Comparison of ENCODE assay signal across 24 cellular contexts in genomic region chr1:32042330-32042729, GRCh38.
"Had no signal": no experiment of that assay in that cellular context is flagged by ENCODE, and none has a peak within 500 bp of the region (broad histone marks: within the 10 kb centered on the region; RNA-seq: fewer than 3 reads in every experiment).

No MANE protein-coding gene starts in this region.

- H3K27me3 ChIP-seq: gastroesophageal sphincter, neutrophil, ovary, stomach, testis, upper lobe of left lung had no signal

- H3K4me1 ChIP-seq: lower lobe of right lung, testis, upper lobe of left lung had no signal

- H3K9me3 ChIP-seq: gastroesophageal sphincter, lower lobe of right lung, neutrophil, ovary, SK-N-SH, stomach, testis, upper lobe of left lung had no signal

- H3K4me3 ChIP-seq: coronary artery, gastroesophageal sphincter, lower lobe of right lung, ovary, skin epidermis, stomach, testis, upper lobe of left lung had no signal

- H3K27me3 Mint-ChIP-seq: activated CD4-positive, alpha-beta memory T cell treated with anti-CD3 and anti-CD28 coated beads, Interleukin-2, amount 10 ng/mL, durations not matched to agents 7 days and 5 days; activated CD4-positive, alpha-beta T cell treated with anti-CD3 and anti-CD28 coated beads, Interleukin-2, amount 10 ng/mL, durations not matched to agents 24 days and 14 days; activated CD8-positive, alpha-beta memory T cell treated with anti-CD3 and anti-CD28 coated beads, Interleukin-2, amount 10 ng/mL, durations not matched to agents 7 days and 5 days; activated naive CD4-positive, alpha-beta T cell treated with anti-CD3 and anti-CD28 coated beads, Interleukin-2, amount 50 U/mL, for 24 hours; stimulated activated memory B cell treated with anti-CD40 and anti-IgM and Interleukin-4, amounts not matched to agents 10 μg/mL and 1 μg/mL and 100 μg/mL, for 72 hours had no signal

- H3K27ac ChIP-seq: coronary artery, epithelial cell of prostate, gastroesophageal sphincter, lower lobe of right lung, neutrophil, ovary, skin epidermis, stomach, testis, upper lobe of left lung had no signal

- H3K27ac Mint-ChIP-seq: activated CD4-positive, alpha-beta memory T cell treated with anti-CD3 and anti-CD28 coated beads, Interleukin-2, amount 10 ng/mL, durations not matched to agents 7 days and 5 days; activated CD4-positive, alpha-beta T cell treated with anti-CD3 and anti-CD28 coated beads, Interleukin-2, amount 10 ng/mL, durations not matched to agents 24 days and 14 days; activated CD8-positive, alpha-beta memory T cell treated with anti-CD3 and anti-CD28 coated beads, Interleukin-2, amount 10 ng/mL, durations not matched to agents 7 days and 5 days; activated naive CD4-positive, alpha-beta T cell treated with anti-CD3 and anti-CD28 coated beads, Interleukin-2, amount 50 U/mL, for 24 hours; natural killer cell; stimulated activated memory B cell treated with anti-CD40 and anti-IgM and Interleukin-4, amounts not matched to agents 10 μg/mL and 1 μg/mL and 100 μg/mL, for 72 hours had no signal

- H3K9ac ChIP-seq: SK-N-SH had no signal

- ATAC-seq: activated CD4-positive, CD25-positive, alpha-beta regulatory T cell treated with anti-CD3 and anti-CD28 coated beads, Interleukin-2, amount 50 U/mL, for 24 hours; activated CD8-positive, alpha-beta memory T cell treated with anti-CD3 and anti-CD28 coated beads, Interleukin-2, amount 10 ng/mL, durations not matched to agents 7 days and 5 days; gastroesophageal sphincter; left lobe of liver; lower lobe of right lung; natural killer cell; right cardiac atrium; stimulated activated memory B cell treated with anti-CD40 and anti-IgM and Interleukin-4, amounts not matched to agents 10 μg/mL and 1 μg/mL and 100 μg/mL, for 72 hours had no signal

- H3K4me3 Mint-ChIP-seq: activated CD4-positive, alpha-beta memory T cell treated with anti-CD3 and anti-CD28 coated beads, Interleukin-2, amount 10 ng/mL, durations not matched to agents 7 days and 5 days; activated CD4-positive, alpha-beta T cell treated with anti-CD3 and anti-CD28 coated beads, Interleukin-2, amount 10 ng/mL, durations not matched to agents 24 days and 14 days; activated CD8-positive, alpha-beta memory T cell treated with anti-CD3 and anti-CD28 coated beads, Interleukin-2, amount 10 ng/mL, durations not matched to agents 7 days and 5 days; activated naive CD4-positive, alpha-beta T cell treated with anti-CD3 and anti-CD28 coated beads, Interleukin-2, amount 50 U/mL, for 24 hours; natural killer cell; stimulated activated memory B cell treated with anti-CD40 and anti-IgM and Interleukin-4, amounts not matched to agents 10 μg/mL and 1 μg/mL and 100 μg/mL, for 72 hours had no signal

- DNase-seq: activated CD4-positive, alpha-beta memory T cell treated with anti-CD3 and anti-CD28 coated beads, Interleukin-2, amount 10 ng/mL, durations not matched to agents 7 days and 5 days; activated CD4-positive, alpha-beta T cell treated with anti-CD3 and anti-CD28 coated beads, Interleukin-2, amount 10 ng/mL, durations not matched to agents 24 days and 14 days; activated gamma-delta T cell treated with Interleukin-2 at 50 U/mL for 16 hours; aorta; lower lobe of right lung; natural killer cell; ovary; right cardiac atrium; SK-N-SH; stimulated activated CD4-positive, alpha-beta T cell treated with anti-CD3 and anti-CD28 coated beads, Interleukin-2, amount 100 ng/mL, for 24 hours; stomach; T-helper 2 cell; testis; upper lobe of left lung had no signal

- H3K9me3 Mint-ChIP-seq: activated CD4-positive, alpha-beta memory T cell treated with anti-CD3 and anti-CD28 coated beads, Interleukin-2, amount 10 ng/mL, durations not matched to agents 7 days and 5 days; activated CD4-positive, alpha-beta T cell treated with anti-CD3 and anti-CD28 coated beads, Interleukin-2, amount 10 ng/mL, durations not matched to agents 24 days and 14 days; activated naive CD4-positive, alpha-beta T cell treated with anti-CD3 and anti-CD28 coated beads, Interleukin-2, amount 50 U/mL, for 24 hours; natural killer cell; stimulated activated memory B cell treated with anti-CD40 and anti-IgM and Interleukin-4, amounts not matched to agents 10 μg/mL and 1 μg/mL and 100 μg/mL, for 72 hours had no signal

- H3K4me1 Mint-ChIP-seq: activated CD4-positive, alpha-beta memory T cell treated with anti-CD3 and anti-CD28 coated beads, Interleukin-2, amount 10 ng/mL, durations not matched to agents 7 days and 5 days; activated naive CD4-positive, alpha-beta T cell treated with anti-CD3 and anti-CD28 coated beads, Interleukin-2, amount 50 U/mL, for 24 hours; stimulated activated memory B cell treated with anti-CD40 and anti-IgM and Interleukin-4, amounts not matched to agents 10 μg/mL and 1 μg/mL and 100 μg/mL, for 72 hours had no signal

- H3K36me3 ChIP-seq: lower lobe of right lung, ovary had no signal

- H3K4me2 ChIP-seq: SK-N-SH had no signal
